1 cellular context compared by ENCODE assay signal in the genomic region with DNA sequence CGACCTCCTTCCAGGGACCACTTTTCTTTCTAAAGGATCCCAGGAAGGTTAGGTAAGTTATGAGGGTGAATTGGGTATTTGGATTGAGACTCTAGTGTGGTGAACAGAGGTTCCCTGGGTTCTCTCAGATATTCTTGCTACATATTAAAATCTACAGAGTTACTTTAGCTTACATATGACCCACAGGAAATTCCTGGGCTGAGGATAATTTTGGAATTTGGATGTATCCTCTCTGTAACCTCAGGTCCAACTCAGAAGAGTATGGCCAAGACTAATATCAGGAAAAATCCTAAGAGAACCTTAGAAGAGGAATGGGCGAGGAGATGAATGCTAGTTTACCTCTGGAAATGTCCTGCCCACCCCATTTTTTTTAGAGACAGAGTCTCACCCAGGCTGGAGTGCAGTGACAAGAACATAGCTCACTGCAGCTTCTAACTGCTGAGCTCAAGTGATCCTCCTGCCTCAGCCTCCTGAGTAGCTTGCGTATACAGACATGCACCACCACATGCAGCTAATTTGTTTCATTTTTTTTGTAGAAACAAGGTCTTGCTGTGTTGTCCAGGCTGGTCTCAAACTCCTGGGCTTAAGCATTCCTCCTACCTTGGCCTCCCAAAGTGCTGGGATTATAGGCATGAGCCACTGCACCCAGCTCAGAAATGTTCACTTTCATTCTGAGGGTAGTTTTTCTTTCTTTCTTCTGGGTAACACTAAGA.
TF ChIP-seq lines count a peak whose summit lies in the region.

No MANE protein-coding gene starts in this region.

TF ChIP-seq in HepG2, 621 proteins besides CTCF, POLR2A, EP300 and RAD21:
- TF ChIP-seq RBFOX2 (IDR thresholded peaks at IDR 0.05; ENCODE audit: low read depth, low read length): 0 out of 2 replicates have a peak, but pooled peaks have one; percentile 33
- TF ChIP-seq ZNF121 (CRISPR knock-in tag; IDR thresholded peaks at IDR 0.05): peak; percentile 94
- TF ChIP-seq, protein P1, sequence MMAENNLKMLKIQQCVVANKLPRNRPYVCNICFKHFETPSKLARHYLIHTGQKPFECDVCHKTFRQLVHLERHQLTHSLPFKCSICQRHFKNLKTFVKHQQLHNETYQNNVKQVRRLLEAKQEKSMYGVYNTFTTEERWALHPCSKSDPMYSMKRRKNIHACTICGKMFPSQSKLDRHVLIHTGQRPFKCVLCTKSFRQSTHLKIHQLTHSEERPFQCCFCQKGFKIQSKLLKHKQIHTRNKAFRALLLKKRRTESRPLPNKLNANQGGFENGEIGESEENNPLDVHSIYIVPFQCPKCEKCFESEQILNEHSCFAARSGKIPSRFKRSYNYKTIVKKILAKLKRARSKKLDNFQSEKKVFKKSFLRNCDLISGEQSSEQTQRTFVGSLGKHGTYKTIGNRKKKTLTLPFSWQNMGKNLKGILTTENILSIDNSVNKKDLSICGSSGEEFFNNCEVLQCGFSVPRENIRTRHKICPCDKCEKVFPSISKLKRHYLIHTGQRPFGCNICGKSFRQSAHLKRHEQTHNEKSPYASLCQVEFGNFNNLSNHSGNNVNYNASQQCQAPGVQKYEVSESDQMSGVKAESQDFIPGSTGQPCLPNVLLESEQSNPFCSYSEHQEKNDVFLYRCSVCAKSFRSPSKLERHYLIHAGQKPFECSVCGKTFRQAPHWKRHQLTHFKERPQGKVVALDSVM (CRISPR knock-in tag; IDR thresholded peaks at IDR 0.05): peak; percentile 83
- TF ChIP-seq KAT7 (CRISPR knock-in tag; IDR thresholded peaks at IDR 0.05; ENCODE audit: borderline replicate concordance): peak; percentile 54; the same call in 1 of the 2 replicates
- TF ChIP-seq POGZ (CRISPR knock-in tag; IDR thresholded peaks at IDR 0.05): peak; percentile 16; the same call in 1 of the 2 replicates
- 0 out of 2 replicates have a peak, but pooled peaks have one; percentile 24 for TF ChIP-seq ZMYM3 (CRISPR knock-in tag; IDR thresholded peaks at IDR 0.05)
- TF ChIP-seq ARNTL (CRISPR knock-in tag; IDR thresholded peaks at IDR 0.05): no peak
- TF ChIP-seq ZNF75D (CRISPR knock-in tag; IDR thresholded peaks at IDR 0.05; ENCODE audit: borderline replicate concordance): no peak
- no peak for TF ChIP-seq ZMYM4 (CRISPR knock-in tag; IDR thresholded peaks at IDR 0.05)
- no peak for TF ChIP-seq RBAK (CRISPR knock-in tag; IDR thresholded peaks at IDR 0.05)
- TF ChIP-seq TSC22D2 (CRISPR knock-in tag; IDR thresholded peaks at IDR 0.05; ENCODE audit: borderline replicate concordance): 0 out of 2 replicates have a peak, but pooled peaks have one; percentile 35
- no peak for TF ChIP-seq NFIB (CRISPR knock-in tag; IDR thresholded peaks at IDR 0.05; ENCODE audit: borderline replicate concordance)
- TF ChIP-seq ZFAT (CRISPR knock-in tag; conservative IDR thresholded peaks at IDR 0.05): no peak
